17 cellular contexts compared by ENCODE assay signal in genomic region chrX:97876697-97877407, GRCh38.
DNase-seq lines count a peak whose midpoint lies in the region; ATAC-seq and TF ChIP-seq lines count a peak whose summit lies in the region.
"Had no signal": no experiment of that assay in that cellular context is flagged by ENCODE, and none has a peak within 500 bp of the region (broad histone marks: within the 10 kb centered on the region; RNA-seq: fewer than 3 reads in every experiment).

No MANE protein-coding gene starts in this region.

- peak; percentile 20 for DNase-seq in BJ (ENCODE audit: low read depth)
- DNase-seq in HFF-Myc (ENCODE audit: extremely low read depth, low read depth), result peak; percentile 7
- peak; percentile 36 for DNase-seq in SK-N-DZ (ENCODE audit: low spot score)
- peak in 1 of 2 donors; percentile 26 for DNase-seq in foreskin keratinocyte
- no peak for DNase-seq in transverse colon
- DNase-seq: BE2C; Calu3; CD4-positive, alpha-beta memory T cell; DMS53; GOT3; NCI-H1417; NCI-H1930; NCI-H510A; NCI-H774; Right ventricle myocardium superior had no signal

- no peaks in the 10 kb centered on the region for H3K9me3 ChIP-seq in transverse colon
- H3K9me3 ChIP-seq: BE2C had no signal

- H3K4me3 ChIP-seq in BJ (ENCODE audit: low read depth, low read length) (no peak overlapping the region), HFF-Myc (replicated peaks; ENCODE audit: low read depth, low read length) (no peak overlapping the region), transverse colon (no peak overlapping the region)

- no peak for TF ChIP-seq POLR2A in transverse colon (IDR thresholded peaks at IDR 0.05)

- CTCF ChIA-PET in BJ (lab: Yijun Ruan, JAX), result no interaction called here

- in situ Hi-C loops in transverse colon (cut with MboI; ENCODE audit: low pct_ligation_motif_present in 1 of 4, low pct_unique_long_range_greater_than_20kb in 1 of 4, low sequenced_read_pairs in 3 of 4), result no loop called here

- POLR2A ChIA-PET in BJ (lab: Charles Lee), result no interaction called here

- 90 to 97% methylated on average over 2 of the region's 2 CpGs for whole genome bisulfite sequencing in transverse colon (ENCODE audit: low coverage in 1 of 2), 2 donors

- no peak for TF ChIP-seq EP300 in transverse colon (IDR thresholded peaks at IDR 0.05; ENCODE audit: low read depth)

- no peaks in the 10 kb centered on the region for H3K27me3 ChIP-seq in BJ (ENCODE audit: control insufficient read depth, insufficient read depth, low read length)
- H3K27me3 ChIP-seq in foreskin keratinocyte, result no peaks in the 10 kb centered on the region
- no peaks in the 10 kb centered on the region for H3K27me3 ChIP-seq in transverse colon
- H3K27me3 ChIP-seq: BE2C had no signal

- peaks cover 2% of the 10 kb centered on the region for H3K4me1 ChIP-seq in foreskin keratinocyte
- no peaks in the 10 kb centered on the region for H3K4me1 ChIP-seq in transverse colon
- H3K4me1 ChIP-seq: BE2C had no signal

- intact Hi-C loops in transverse colon (cut with DNase I; ENCODE audit: low total_unique reads), result no loop called here

- H3K27ac ChIP-seq in foreskin keratinocyte (no peak overlapping the region), transverse colon (no peak overlapping the region)

- peak; percentile 24 for ATAC-seq in foreskin keratinocyte
- no peak for ATAC-seq in GM18907 (IDR thresholded peaks at IDR 0.05; ENCODE audit: unreplicated experiment)
- no peak for ATAC-seq in HG03097 (IDR thresholded peaks at IDR 0.05; ENCODE audit: low FRiP score, unreplicated experiment)

- TF ChIP-seq CTCF in BJ (IDR thresholded peaks at IDR 0.05; ENCODE audit: insufficient read depth, low read depth, low read length) (no peak), HFF-Myc (IDR thresholded peaks at IDR 0.05; ENCODE audit: low read depth, low read length, missing control alignments) (no peak), foreskin keratinocyte (conservative IDR thresholded peaks at IDR 0.05) (no peak), transverse colon (IDR thresholded peaks at IDR 0.05) (no peak)

- H3K36me3 ChIP-seq in BJ (ENCODE audit: control insufficient read depth, insufficient read depth, low read length), result no peaks in the 10 kb centered on the region
- no peaks in the 10 kb centered on the region for H3K36me3 ChIP-seq in transverse colon
- H3K36me3 ChIP-seq: BE2C had no signal
